ENCODE assay signal across 7 cellular contexts in genomic region chr11:78039919-78040671, GRCh38. TPM values are rescaled to one million over a fixed set of nuclear protein-coding genes. Genes with fewer than 3 reads are reported as not detected.
DNase-seq lines count a peak whose midpoint lies in the region; ATAC-seq and TF ChIP-seq lines count a peak whose summit lies in the region.

No MANE protein-coding gene starts in this region.

- no peaks in the 10 kb centered on the region for H3K79me2 ChIP-seq in osteoblast (ENCODE audit: insufficient read depth, low read length)

- ATAC-seq in GM21529 (IDR thresholded peaks at IDR 0.05; ENCODE audit: unreplicated experiment) = peak; percentile 88
- no peak for ATAC-seq in GM18870 (IDR thresholded peaks at IDR 0.05; ENCODE audit: unreplicated experiment)

- peak; percentile 95 for DNase-seq in Daoy (ENCODE audit: low read depth)
- peak; percentile 75 for DNase-seq in NCI-H1092 (lab: John Stamatoyannopoulos, UW)
- peak; percentile 44 to 62 for DNase-seq in activated CD4-positive, alpha-beta T cell treated with anti-CD3 and anti-CD28 coated beads, Interleukin-2, amount 50 U/mL, for 48 hours
- peak; percentile 82 for DNase-seq in fibroblast of villous mesenchyme (ENCODE audit: low read depth)
- peak; percentile 93 for DNase-seq in osteoblast (ENCODE audit: insufficient read length, low spot score, missing footprints)

- no peaks in the 10 kb centered on the region for H3K27me3 ChIP-seq in osteoblast (ENCODE audit: insufficient read depth, low read length)

- peaks cover 18% of the 10 kb centered on the region for H3K4me1 ChIP-seq in osteoblast (ENCODE audit: insufficient read depth, low read length)

- peak overlapping the region; percentile 82 for H3K4me2 ChIP-seq in osteoblast (ENCODE audit: insufficient read depth, low read length)

- TF ChIP-seq CTCF in fibroblast of villous mesenchyme (IDR thresholded peaks at IDR 0.05; ENCODE audit: insufficient read depth, low read depth, low read length) (no peak), osteoblast (IDR thresholded peaks at IDR 0.05; ENCODE audit: extremely low read depth, low read depth, low read length) (no peak)

- H3K9me3 ChIP-seq in osteoblast (ENCODE audit: low read depth, low read length) = no peaks in the 10 kb centered on the region

- no peaks in the 10 kb centered on the region for H4K20me1 ChIP-seq in osteoblast (ENCODE audit: insufficient read depth, low read length)

- H3K36me3 ChIP-seq in osteoblast (ENCODE audit: insufficient read depth, low read length) = no peaks in the 10 kb centered on the region

- H3K27ac ChIP-seq in osteoblast (ENCODE audit: low read depth, low read length) = peak overlapping the region; percentile 94

- H2AFZ ChIP-seq in osteoblast (ENCODE audit: low read length) = peak overlapping the region; percentile 90

- H3K4me3 ChIP-seq in fibroblast of villous mesenchyme (ENCODE audit: low read depth, low read length) = no peak overlapping the region
- peak overlapping the region; percentile 58 for H3K4me3 ChIP-seq in osteoblast (ENCODE audit: insufficient read depth, low read length)

RNA-seq across cellular contexts. Expression of gene KCTD14, which starts 17.0 kb away (rescaled TPM):
- 8.4 and 9.9 TPM in 2 replicates for total RNA-seq in Daoy (2014; rRNA removed; shearing (Covaris generic))
- total RNA-seq in fibroblast of villous mesenchyme (0.97 and 4.3 TPM in 2 replicates), osteoblast (0.29 and 0.36 TPM in 2 replicates)

RNA-seq across cellular contexts. Expression of gene THRSP, which starts 23.6 kb away (rescaled TPM):
- total RNA-seq in Daoy (2014; rRNA removed; shearing (Covaris generic)) = not detected in 2 replicates
- total RNA-seq in fibroblast of villous mesenchyme (not detected in 2 replicates), osteoblast (not detected in 2 replicates)

RNA-seq across cellular contexts. Expression of gene NDUFC2, which starts 39.6 kb away (rescaled TPM):
- total RNA-seq in Daoy (2014; rRNA removed; shearing (Covaris generic)) = 113 and 180 TPM in 2 replicates
- 120 and 179 TPM in 2 replicates for total RNA-seq in fibroblast of villous mesenchyme
- total RNA-seq in osteoblast = 98.1 and 115 TPM in 2 replicates

RNA-seq across cellular contexts. Expression of gene INTS4, which starts 45.6 kb away (rescaled TPM):
- 35.9 and 55.1 TPM in 2 replicates for total RNA-seq in Daoy (2014; rRNA removed; shearing (Covaris generic))
- total RNA-seq in fibroblast of villous mesenchyme = 34.8 and 37.1 TPM in 2 replicates
- 35.8 and 43.6 TPM in 2 replicates for total RNA-seq in osteoblast
